24 cellular contexts compared by ENCODE assay signal in genomic region chrX:139832728-139833309, GRCh38.
DNase-seq lines count a peak whose midpoint lies in the region; ATAC-seq and TF ChIP-seq lines count a peak whose summit lies in the region.
"Had no signal": no experiment of that assay in that cellular context is flagged by ENCODE, and none has a peak within 500 bp of the region (broad histone marks: within the 10 kb centered on the region; RNA-seq: fewer than 3 reads in every experiment).

No MANE protein-coding gene starts in this region.

- peaks cover 9% of the 10 kb centered on the region for H3F3A ChIP-seq in neural progenitor cell (ENCODE audit: low read depth)

- H3K4me2 ChIP-seq in neural progenitor cell, result peak overlapping the region; percentile 22

- H2AFZ ChIP-seq in neural progenitor cell (replicated peaks), result no peak overlapping the region

- intact Hi-C loops in CD14-positive monocyte (cut with micrococcal nuclease), result no loop called here

- H3K36me3 ChIP-seq in neural progenitor cell, result no peaks in the 10 kb centered on the region
- H3K36me3 ChIP-seq: left lung, tibial artery, vagina had no signal

- peaks cover 39% of the 10 kb centered on the region for H3K4me1 Mint-ChIP-seq in neural progenitor cell
- peaks cover 23% of the 10 kb centered on the region for H3K4me1 Mint-ChIP-seq in CD14-positive monocyte

- H3K4me3 ChIP-seq in LNCaP clone FGC (ENCODE audit: low read depth, low read length) (no peak overlapping the region), neural progenitor cell (no peak overlapping the region)
- H3K4me3 ChIP-seq: left lung, psoas muscle, tibial artery, vagina had no signal

- H3K9ac ChIP-seq in neural progenitor cell, result no peak overlapping the region

- no peaks in the 10 kb centered on the region for H3K9me3 ChIP-seq in neural progenitor cell (ENCODE audit: low read depth)
- H3K9me3 ChIP-seq: left lung, psoas muscle, tibial artery, vagina had no signal

- peaks cover 33% of the 10 kb centered on the region for H3K79me2 ChIP-seq in neural progenitor cell (ENCODE audit: low read depth)

- H3K4me3 Mint-ChIP-seq in neural progenitor cell (no peak overlapping the region), CD14-positive monocyte (no peak overlapping the region)
- H3K4me3 Mint-ChIP-seq: activated CD4-positive, alpha-beta T cell treated with anti-CD3 and anti-CD28 coated beads, Interleukin-2, amount 10 ng/mL, durations not matched to agents 24 days and 14 days; activated naive CD4-positive, alpha-beta T cell treated with anti-CD3 and anti-CD28 coated beads, Interleukin-2, amount 50 U/mL, for 24 hours had no signal

- H3K27ac Mint-ChIP-seq in neural progenitor cell (no peak overlapping the region), CD14-positive monocyte (no peak overlapping the region)
- H3K27ac Mint-ChIP-seq: activated CD4-positive, alpha-beta T cell treated with anti-CD3 and anti-CD28 coated beads, Interleukin-2, amount 10 ng/mL, durations not matched to agents 24 days and 14 days; activated naive CD4-positive, alpha-beta T cell treated with anti-CD3 and anti-CD28 coated beads, Interleukin-2, amount 50 U/mL, for 24 hours had no signal

- peak; percentile 47 for DNase-seq in EH (ENCODE audit: low read depth)
- peak; percentile 42 for DNase-seq in LNCaP clone FGC (ENCODE audit: low read depth)
- DNase-seq in dermis microvascular lymphatic vessel endothelial cell (ENCODE audit: low read depth in 2 of 2), result peak; percentile 35 to 39
- DNase-seq in neural progenitor cell (ENCODE audit: low spot score), result no peak
- no peak for DNase-seq in NCI-H187 treated with DMSO at 0.1 percent for 48 hours (lab: John Stamatoyannopoulos, UW)
- no peak for DNase-seq in stimulated activated CD4-positive, alpha-beta T cell treated with anti-CD3 and anti-CD28 coated beads, Interleukin-4, amount 100 ng/mL, for 4 hours
- DNase-seq in CD14-positive monocyte (ENCODE audit: low spot score), result no peak
- DNase-seq: activated CD4-positive, alpha-beta T cell treated with anti-CD3 and anti-CD28 coated beads, Interleukin-2, amount 10 ng/mL, durations not matched to agents 24 days and 14 days; COR-L47; DMS79; Karpas-422; left lung; MV-4-11; NCI-H1436; NCI-H2081 treated with DMSO at 0.1 percent for 48 hours; psoas muscle; stimulated activated CD4-positive, alpha-beta T cell treated with anti-CD3 and anti-CD28 coated beads, Interleukin-12 subunit alpha, Interleukin-12 subunit beta, amount 100 ng/mL, for 4 hours; stimulated activated CD4-positive, alpha-beta T cell treated with anti-CD3 and anti-CD28 coated beads, Interleukin-2, amount 100 ng/mL, for 48 hours had no signal

- no peak overlapping the region for H3K27ac ChIP-seq in neural progenitor cell
- H3K27ac ChIP-seq: HL-60, left lung, psoas muscle, tibial artery, vagina had no signal

- no peaks in the 10 kb centered on the region for H3K36me3 Mint-ChIP-seq in neural progenitor cell
- no peaks in the 10 kb centered on the region for H3K36me3 Mint-ChIP-seq in CD14-positive monocyte

- no peaks in the 10 kb centered on the region for H4K20me1 ChIP-seq in neural progenitor cell (ENCODE audit: low read depth)

- no peaks in the 10 kb centered on the region for H3K27me3 Mint-ChIP-seq in neural progenitor cell (ENCODE audit: insufficient read depth, low read depth)
- H3K27me3 Mint-ChIP-seq in CD14-positive monocyte (ENCODE audit: low read depth in 3 of 3), result no peaks in the 10 kb centered on the region
- H3K27me3 Mint-ChIP-seq: activated CD4-positive, alpha-beta T cell treated with anti-CD3 and anti-CD28 coated beads, Interleukin-2, amount 10 ng/mL, durations not matched to agents 24 days and 14 days; activated naive CD4-positive, alpha-beta T cell treated with anti-CD3 and anti-CD28 coated beads, Interleukin-2, amount 50 U/mL, for 24 hours had no signal

- H3K9me3 Mint-ChIP-seq in neural progenitor cell (no peaks in the 10 kb centered on the region), CD14-positive monocyte (no peaks in the 10 kb centered on the region)
- H3K9me3 Mint-ChIP-seq: activated CD4-positive, alpha-beta T cell treated with anti-CD3 and anti-CD28 coated beads, Interleukin-2, amount 10 ng/mL, durations not matched to agents 24 days and 14 days; activated naive CD4-positive, alpha-beta T cell treated with anti-CD3 and anti-CD28 coated beads, Interleukin-2, amount 50 U/mL, for 24 hours had no signal

- no peak for TF ChIP-seq CTCF in LNCaP clone FGC (IDR thresholded peaks at IDR 0.05; ENCODE audit: control insufficient read depth, extremely low read depth, insufficient read depth)
- no peak for TF ChIP-seq CTCF in neural progenitor cell (IDR thresholded peaks at IDR 0.05)
- TF ChIP-seq CTCF in CD14-positive monocyte (IDR thresholded peaks at IDR 0.05), result no peak

- peaks cover 47% of the 10 kb centered on the region for H3K4me1 ChIP-seq in neural progenitor cell
- H3K4me1 ChIP-seq: psoas muscle, vagina had no signal

- no peaks in the 10 kb centered on the region for H3K27me3 ChIP-seq in neural progenitor cell
- H3K27me3 ChIP-seq: left lung, tibial artery, vagina had no signal

- no peak for ATAC-seq in HG03439 (IDR thresholded peaks at IDR 0.05; ENCODE audit: unreplicated experiment)
- ATAC-seq: HepG2, left lung had no signal

Comparison
In these comparisons a context has a peak if more than half of its experiments do, and no peak if none do; other contexts are left out.
1. DNase-seq: peak in EH (single experiment), LNCaP clone FGC (single experiment) and dermis microvascular lymphatic vessel endothelial cell (2 of 2); none in neural progenitor cell (single experiment), NCI-H187 treated with DMSO at 0.1 percent for 48 hours (single experiment), stimulated activated CD4-positive, alpha-beta T cell treated with anti-CD3 and anti-CD28 coated beads, Interleukin-4, amount 100 ng/mL, for 4 hours (0 of 2) and CD14-positive monocyte (single experiment).